In the genomic region with DNA sequence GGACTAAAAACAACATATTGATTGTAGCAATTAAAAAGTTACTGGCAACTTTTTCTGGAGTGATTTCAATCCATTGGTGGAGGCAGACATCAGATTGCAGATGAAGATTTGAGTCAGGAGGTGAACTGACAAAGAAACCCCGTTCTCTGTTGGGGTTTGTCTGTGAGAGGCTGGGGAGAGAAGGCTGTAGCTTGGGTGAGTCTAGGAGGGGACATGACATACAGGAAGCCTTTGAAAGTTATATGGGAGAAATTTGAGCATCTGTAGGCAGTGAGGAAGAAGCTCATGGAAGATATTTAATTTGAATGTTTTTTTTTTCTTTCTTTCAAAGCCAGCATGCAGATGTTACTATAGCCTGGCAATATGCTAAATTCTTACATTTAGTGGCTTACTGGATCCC, we compare ENCODE assay signal across 1 cellular context.
TF ChIP-seq lines count a peak whose summit lies in the region.

No MANE protein-coding gene starts in this region.

TF ChIP-seq in HepG2, 621 proteins besides CTCF, POLR2A, EP300 and RAD21:
- TF ChIP-seq, protein P1, sequence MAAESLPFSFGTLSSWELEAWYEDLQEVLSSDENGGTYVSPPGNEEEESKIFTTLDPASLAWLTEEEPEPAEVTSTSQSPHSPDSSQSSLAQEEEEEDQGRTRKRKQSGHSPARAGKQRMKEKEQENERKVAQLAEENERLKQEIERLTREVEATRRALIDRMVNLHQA (CRISPR knock-in tag; IDR thresholded peaks at IDR 0.05), result no peak
- TF ChIP-seq ZNF7 (CRISPR knock-in tag; IDR thresholded peaks at IDR 0.05) (no peak), YEATS2 (CRISPR knock-in tag; IDR thresholded peaks at IDR 0.05; ENCODE audit: borderline replicate concordance) (no peak), ZZZ3 (CRISPR knock-in tag; IDR thresholded peaks at IDR 0.05; ENCODE audit: borderline replicate concordance) (no peak), CBX5 (CRISPR knock-in tag; IDR thresholded peaks at IDR 0.05; ENCODE audit: borderline replicate concordance) (no peak), KMT2B (CRISPR knock-in tag; IDR thresholded peaks at IDR 0.05) (no peak), ZFY (CRISPR knock-in tag; IDR thresholded peaks at IDR 0.05) (no peak), NR2F6 (IDR thresholded peaks at IDR 0.05) (no peak), NR2F6 (CRISPR knock-in tag; IDR thresholded peaks at IDR 0.05) (no peak)
